In genomic region chr2:67616749-67617148, GRCh38 we compare ENCODE assay signal across 9 cellular contexts.
DNase-seq lines count a peak whose midpoint lies in the region; ATAC-seq and TF ChIP-seq lines count a peak whose summit lies in the region.
"Had no signal": no experiment of that assay in that cellular context is flagged by ENCODE, and none has a peak within 500 bp of the region (broad histone marks: within the 10 kb centered on the region; RNA-seq: fewer than 3 reads in every experiment).

No MANE protein-coding gene starts in this region.

- CTCF ChIA-PET in GM10248 (lab: Yijun Ruan, JAX), result no interaction called here

- peaks cover 0 to 5% (median 0%) of the 10 kb centered on the region in 6 donors for H3K4me1 ChIP-seq in spleen
- H3K4me1 ChIP-seq: uterus had no signal

- TF ChIP-seq POLR2A in spleen (IDR thresholded peaks at IDR 0.05), result no peak

- peak overlapping the region in 3 of 8 donors; percentile 1 to 49 (median 36) for H3K27ac ChIP-seq in spleen
- H3K27ac ChIP-seq: uterus had no signal

- POLR2A ChIA-PET in GM10248 (lab: Yijun Ruan, JAX), result no interaction called here

- peak; percentile 78 for ATAC-seq in GM21619 (IDR thresholded peaks at IDR 0.05; ENCODE audit: unreplicated experiment)

- TF ChIP-seq CTCF in GM10248 (IDR thresholded peaks at IDR 0.05; ENCODE audit: control extremely low read depth, extremely low read depth, low read depth, missing control alignments) (no peak), spleen (IDR thresholded peaks at IDR 0.05 in 8 of 11, conservative IDR thresholded peaks at IDR 0.05 in 3 of 11) (no peak)

- 5 to 26% (median 7%) methylated on average over 1 of the region's 1 CpG for WGBS in spleen, 5 donors

- H3K36me3 ChIP-seq in spleen, result no peaks in the 10 kb centered on the region
- H3K36me3 ChIP-seq: uterus had no signal

- H3K27me3 ChIP-seq in spleen (replicated peaks in 1 of 7), result no peaks in the 10 kb centered on the region
- H3K27me3 ChIP-seq: uterus had no signal

- in situ Hi-C loops in G401 (cut with HindIII; ENCODE audit: low sequenced_read_pairs), result no loop called here

- no peaks in the 10 kb centered on the region for H3K9me3 ChIP-seq in spleen
- H3K9me3 ChIP-seq: uterus had no signal

- intact Hi-C loops in posterior cingulate gyrus (cut with DNase I) (no loop called here), spleen (cut with DNase I; ENCODE audit: low total_unique reads) (no loop called here)

- H3K4me3 ChIP-seq in spleen, result no peak overlapping the region
- H3K4me3 ChIP-seq: uterus had no signal

- peak; percentile 34 for DNase-seq in GM10248 (ENCODE audit: extremely low spot score)
- DNase-seq in LHCN-M2 (ENCODE audit: low read depth), result peak; percentile 42
- DNase-seq in iris pigment epithelial cell (ENCODE audit: low read depth), result peak; percentile 87
- DNase-seq in G401 (ENCODE audit: low spot score), result no peak
- DNase-seq in posterior cingulate gyrus, result no peak
- DNase-seq in DMS153 treated with DMSO at 0.1 percent for 48 hours (lab: John Stamatoyannopoulos, UW; ENCODE audit: unreplicated experiment), result no peak
- DNase-seq in spleen, result no peak

Comparison
In these comparisons a context has a peak if more than half of its experiments do, and no peak if none do; other contexts are left out.
1. DNase-seq: peak in GM10248 (single experiment), LHCN-M2 (single experiment) and iris pigment epithelial cell (single experiment); none in G401 (single experiment), posterior cingulate gyrus (0 of 10), DMS153 treated with DMSO at 0.1 percent for 48 hours (single experiment) and spleen (single experiment).